Comparison of ENCODE assay signal across 8 cellular contexts in genomic region chr2:102848366-102848839, GRCh38.
DNase-seq lines count a peak whose midpoint lies in the region; ATAC-seq, FAIRE-seq and TF ChIP-seq lines count a peak whose summit lies in the region.

No MANE protein-coding gene starts in this region.

- TF ChIP-seq EP300 in HepG2 (IDR thresholded peaks at IDR 0.05; ENCODE audit: low read depth in 2 of 2, low read length in 2 of 2) (no peak), HepG2 (CRISPR knock-in tag; IDR thresholded peaks at IDR 0.05; ENCODE audit: borderline replicate concordance) (no peak)

- H3K4me2 ChIP-seq in HepG2 (ENCODE audit: low read depth, low read length) = peak overlapping the region; percentile 49

- intact Hi-C loops in dendritic cell treated with granulocyte-macrophage colony-stimulating factor and Interleukin-4, amounts not matched to agents 40 ng/mL and 50 ng/mL, for 4 days (cut with micrococcal nuclease) = loop anchor here (10.0 kb wide), 1 partner anchor 316 kb away; no protein-coding TSS in a partner anchor
- intact Hi-C loops in HepG2 (cut with micrococcal nuclease; ENCODE audit: unreplicated experiment) (loop anchor here (1.0 to 2.0 kb wide), 2 partner anchors 8 to 24 kb away; no protein-coding TSS in a partner anchor), tibial artery (cut with DNase I; ENCODE audit: low total_unique reads) (no loop called here)

- H3K9ac ChIP-seq in HepG2 (ENCODE audit: insufficient read depth, low read depth, low read length) = no peak overlapping the region

- no peaks in the 10 kb centered on the region for H3K27me3 ChIP-seq in HepG2 (ENCODE audit: control insufficient read depth in 1 of 2, insufficient read depth in 2 of 2, low read length in 2 of 2)
- H3K27me3 ChIP-seq in tibial artery = peaks cover 0 to 23% of the 10 kb centered on the region in 2 donors

- H3K27ac ChIP-seq in 22Rv1 (no peak overlapping the region), HepG2 (ENCODE audit: extremely low read length, insufficient read depth, low read length) (no peak overlapping the region), tibial artery (no peak overlapping the region)

- ATAC-seq in HepG2 = peak; percentile 99
- ATAC-seq in HG03108 (IDR thresholded peaks at IDR 0.05; ENCODE audit: unreplicated experiment) = no peak

- CTCF ChIA-PET in HEK293T (lab: Yijun Ruan, JAX) = interaction anchor here (1.6 kb wide), 1 partner anchor 24 kb away, joined by 5 read pairs; no protein-coding TSS in a partner anchor
- CTCF ChIA-PET in HepG2 (lab: Yijun Ruan, JAX; ENCODE audit: low intra/inter-chr PET ratio, low total read pairs) = no interaction called here

- POLR2A ChIA-PET in HEK293T (lab: Yijun Ruan, JAX) = no interaction called here
- POLR2A ChIA-PET in HepG2 (lab: Yijun Ruan, JAX) = no interaction called here

- no peaks in the 10 kb centered on the region for H4K20me1 ChIP-seq in HepG2 (ENCODE audit: insufficient read depth, low read length)

- H3K36me3 ChIP-seq in HepG2 (replicated peaks in 1 of 2; ENCODE audit: control insufficient read depth in 1 of 2, insufficient read depth in 2 of 2, low read length in 2 of 2) (no peaks in the 10 kb centered on the region), tibial artery (no peaks in the 10 kb centered on the region)

- H3K27ac Mint-ChIP-seq in dendritic cell treated with granulocyte-macrophage colony-stimulating factor and Interleukin-4, amounts not matched to agents 40 ng/mL and 50 ng/mL, for 4 days = no peak overlapping the region

- peak overlapping the region in 1 of 3 experiments; percentile 12; a peak in 2 of 6 replicates for H3K4me3 ChIP-seq in HepG2 (replicated peaks in 1 of 3; ENCODE audit: insufficient read depth in 1 of 3, low read depth in 2 of 3, low read length in 3 of 3)
- no peak overlapping the region for H3K4me3 ChIP-seq in tibial artery

- DNase-seq in HEK293T (ENCODE audit: extremely low spot score) (peak; percentile 74), NOMO-1 treated with dmso at 0.1 percent for 144 hours (lab: John Stamatoyannopoulos, UW; ENCODE audit: unreplicated experiment) (peak; percentile 68), HepG2 (ENCODE audit: low spot score) (peak; percentile 85), tibial artery (peak; percentile 65 to 80), COLO668 (lab: John Stamatoyannopoulos, UW; ENCODE audit: unreplicated experiment) (no peak)

- FAIRE-seq in HepG2 (lab: Jason Lieb, UNC) = peak; percentile 71

- no peak overlapping the region for H2AFZ ChIP-seq in HepG2 (ENCODE audit: low read length)

- WGBS in HepG2 (ENCODE audit: low lambda C conversion rate) = 1% methylated on average over 11 of the region's 12 CpGs

- TF ChIP-seq CTCF in 22Rv1 (IDR thresholded peaks at IDR 0.05) = 0 out of 2 replicates have a peak, but pooled peaks have one; percentile 2
- TF ChIP-seq CTCF in HepG2 (CRISPR knock-in tag; IDR thresholded peaks at IDR 0.05) = peak; percentile 22; the same call in 1 of the 2 replicates
- TF ChIP-seq CTCF in tibial artery (IDR thresholded peaks at IDR 0.05) = no peak

- TF ChIP-seq RAD21 in HepG2 (CRISPR knock-in tag; IDR thresholded peaks at IDR 0.05) = no peak

- no peaks in the 10 kb centered on the region for H3K9me3 Mint-ChIP-seq in dendritic cell treated with granulocyte-macrophage colony-stimulating factor and Interleukin-4, amounts not matched to agents 40 ng/mL and 50 ng/mL, for 4 days

- peak overlapping the region; percentile 60 for H3K4me3 Mint-ChIP-seq in dendritic cell treated with granulocyte-macrophage colony-stimulating factor and Interleukin-4, amounts not matched to agents 40 ng/mL and 50 ng/mL, for 4 days

- in situ Hi-C loops in HepG2 (cut with HindIII; ENCODE audit: extremely low pct_ligation_motif_present, low pct_unique_long_range_greater_than_20kb) = no loop called here

- H3K27me3 Mint-ChIP-seq in dendritic cell treated with granulocyte-macrophage colony-stimulating factor and Interleukin-4, amounts not matched to agents 40 ng/mL and 50 ng/mL, for 4 days = no peaks in the 10 kb centered on the region

- TF ChIP-seq POLR2A in HepG2 (IDR thresholded peaks at IDR 0.05; ENCODE audit: insufficient read depth in 1 of 2, low read depth in 2 of 2, low read length in 2 of 2) = no peak

- H3K9me3 ChIP-seq in HepG2 (ENCODE audit: low read length) = no peaks in the 10 kb centered on the region
- H3K9me3 ChIP-seq in tibial artery = no peaks in the 10 kb centered on the region

- H3K79me2 ChIP-seq in HepG2 (ENCODE audit: insufficient read depth, low read length) = no peaks in the 10 kb centered on the region

- H3K4me1 ChIP-seq in HepG2 (ENCODE audit: insufficient read depth, low read length) = peaks cover 7% of the 10 kb centered on the region
- peaks cover 0 to 9% (median 3%) of the 10 kb centered on the region in 4 donors for H3K4me1 ChIP-seq in tibial artery

- peaks cover 5% of the 10 kb centered on the region for H3K4me1 Mint-ChIP-seq in dendritic cell treated with granulocyte-macrophage colony-stimulating factor and Interleukin-4, amounts not matched to agents 40 ng/mL and 50 ng/mL, for 4 days (ENCODE audit: low read depth)

- BruUV-seq in HepG2 (replicated peaks; lab: Mats Ljungman, UMichigan) = no TSS peak

- H3K36me3 Mint-ChIP-seq in dendritic cell treated with granulocyte-macrophage colony-stimulating factor and Interleukin-4, amounts not matched to agents 40 ng/mL and 50 ng/mL, for 4 days (ENCODE audit: low read depth) = no peaks in the 10 kb centered on the region

TF ChIP-seq in HEK293T, 16 proteins besides CTCF, POLR2A, EP300 and RAD21:
- TF ChIP-seq FOXM1 (IDR thresholded peaks at IDR 0.05; ENCODE audit: borderline replicate concordance) = no peak
- no peak for TF ChIP-seq BHLHE40 (IDR thresholded peaks at IDR 0.05; ENCODE audit: borderline replicate concordance)
- no peak for TF ChIP-seq L3MBTL2 (conservative IDR thresholded peaks at IDR 0.05)
- TF ChIP-seq PKNOX1 (IDR thresholded peaks at IDR 0.05) = peak; percentile 32; the same call in 1 of the 2 replicates
- TF ChIP-seq ZNF384 (IDR thresholded peaks at IDR 0.05) = 0 out of 2 replicates have a peak, but pooled peaks have one; percentile 18
- no peak for TF ChIP-seq TARDBP (IDR thresholded peaks at IDR 0.05)
- no peak for TF ChIP-seq FOXA1 (IDR thresholded peaks at IDR 0.05)
- no peak for TF ChIP-seq CTBP1 (IDR thresholded peaks at IDR 0.05; ENCODE audit: borderline replicate concordance)
- no peak for TF ChIP-seq LEF1 (IDR thresholded peaks at IDR 0.05; ENCODE audit: borderline replicate concordance)
- TF ChIP-seq FOXK2 (IDR thresholded peaks at IDR 0.05) = no peak
- TF ChIP-seq NFRKB (IDR thresholded peaks at IDR 0.05) = no peak
- TF ChIP-seq ELF4 (IDR thresholded peaks at IDR 0.05) = no peak
- TF ChIP-seq HDGF (IDR thresholded peaks at IDR 0.05; ENCODE audit: borderline replicate concordance) = no peak

TF ChIP-seq in HepG2, 621 proteins besides CTCF, POLR2A, EP300 and RAD21 (continues in another document):
- peak; percentile 34; the same call in 1 of the 2 replicates for TF ChIP-seq NFKB2 (CRISPR knock-in tag; IDR thresholded peaks at IDR 0.05; ENCODE audit: borderline replicate concordance)
- TF ChIP-seq ZNF781 (CRISPR knock-in tag; IDR thresholded peaks at IDR 0.05; ENCODE audit: borderline replicate concordance, not compliant biosample characterization) = no peak
- no peak for TF ChIP-seq FOXA1 (IDR thresholded peaks at IDR 0.05)
- no peak for TF ChIP-seq FOXA1 (CRISPR knock-in tag; IDR thresholded peaks at IDR 0.05)
- TF ChIP-seq TRIM24 (CRISPR knock-in tag; IDR thresholded peaks at IDR 0.05) = no peak
- no peak for TF ChIP-seq ZNF12 (CRISPR knock-in tag; IDR thresholded peaks at IDR 0.05)
- TF ChIP-seq ZNF574 (CRISPR knock-in tag; IDR thresholded peaks at IDR 0.05) = 0 out of 2 replicates have a peak, but pooled peaks have one; percentile 25
- TF ChIP-seq ZNF891 (CRISPR knock-in tag; IDR thresholded peaks at IDR 0.05) = 0 out of 2 replicates have a peak, but pooled peaks have one; percentile 57
- no peak for TF ChIP-seq THAP9 (CRISPR knock-in tag; IDR thresholded peaks at IDR 0.05; ENCODE audit: borderline replicate concordance)

Comparison
In these comparisons a context has a peak if more than half of its experiments do, and no peak if none do; other contexts are left out.
1. CTCF ChIP-seq: peak in 22Rv1 (single experiment) and HepG2 (single experiment); none in tibial artery (0 of 2).